8 cellular contexts compared by ENCODE assay signal in the genomic region with DNA sequence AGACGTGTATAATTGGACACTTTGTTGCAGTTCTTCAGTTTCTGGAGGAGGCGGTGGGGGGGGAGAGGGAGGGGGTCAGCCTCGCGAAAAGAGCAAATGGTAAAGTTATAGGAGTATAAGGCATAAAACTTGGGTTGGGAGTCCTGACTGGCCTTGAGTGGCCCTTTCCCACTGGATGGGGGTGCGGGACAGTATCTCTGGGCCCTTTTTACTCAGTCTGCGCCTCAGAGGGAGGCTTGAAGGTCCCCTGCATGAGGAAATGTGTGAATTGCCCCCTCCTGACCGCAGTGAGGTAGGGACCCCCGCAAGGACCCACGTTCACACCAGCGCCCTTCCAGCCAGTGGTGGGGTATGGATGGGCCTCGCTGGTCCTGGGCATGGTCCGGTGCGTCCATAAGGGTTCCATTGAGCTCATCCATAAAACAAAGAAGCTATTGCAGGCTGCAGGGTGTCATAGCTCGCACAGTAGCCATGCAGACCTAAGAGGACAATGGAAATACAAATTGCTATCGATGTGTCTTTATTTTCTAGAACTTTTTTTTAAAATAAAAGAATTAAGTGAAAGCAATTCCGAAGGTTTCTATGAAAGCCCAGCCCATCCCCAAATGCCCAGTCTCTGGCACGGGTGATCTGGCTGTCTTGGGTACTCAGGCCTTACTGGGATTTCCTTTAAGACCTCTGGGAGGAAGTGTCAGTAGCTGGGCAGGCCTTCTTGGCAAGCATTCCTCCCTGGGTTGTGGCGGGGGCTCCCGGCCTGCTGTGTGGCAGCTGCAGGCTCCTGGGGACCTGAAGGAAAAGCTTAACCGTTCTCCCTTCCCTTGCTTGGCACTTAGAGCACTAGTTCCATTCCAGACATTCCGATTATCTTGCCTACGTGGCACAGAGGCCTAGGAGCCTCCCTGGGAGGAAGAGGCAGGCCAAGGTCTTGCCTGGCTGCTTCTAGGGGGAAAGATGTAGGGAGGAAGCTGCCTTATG. TPM values are rescaled to one million over a fixed set of nuclear protein-coding genes. Genes with fewer than 3 reads are reported as not detected.
DNase-seq lines count a peak whose midpoint lies in the region; ATAC-seq and TF ChIP-seq lines count a peak whose summit lies in the region.

No MANE protein-coding gene starts in this region.

- no peaks in the 10 kb centered on the region for H3K9me3 ChIP-seq in HUES64 (ENCODE audit: insufficient read depth, low read depth, low read length)
- no peaks in the 10 kb centered on the region for H3K9me3 ChIP-seq in left lung

- H3K27ac ChIP-seq in HUES64 (ENCODE audit: low read depth, low read length) (peak overlapping the region; percentile 15), dorsolateral prefrontal cortex (peak overlapping the region; percentile 48 to 93 (median 84)), left lung (peak overlapping the region; percentile 80 to 89), temporal lobe (ENCODE audit: low read depth, low read length) (peak overlapping the region; percentile 88)

- intact Hi-C loops in dorsolateral prefrontal cortex (cut with DNase I) (loop anchor here (5.0 to 10.0 kb wide), 6 partner anchors 190 to 688 kb away; no protein-coding TSS in a partner anchor), left lung (cut with DNase I) (no loop called here)

- 44% methylated on average over 22 of the region's 22 CpGs for WGBS in HUES64

- peaks cover 25% of the 10 kb centered on the region for H3K36me3 ChIP-seq in HUES64 (ENCODE audit: insufficient read depth, low read length)
- peaks cover 0 to 13% of the 10 kb centered on the region in 2 donors for H3K36me3 ChIP-seq in left lung

- H3K27me3 ChIP-seq in HUES64 (ENCODE audit: insufficient read depth, low read length), result peaks cover 9% of the 10 kb centered on the region; the same call in 1 of the 2 replicates
- H3K27me3 ChIP-seq in dorsolateral prefrontal cortex, result peaks cover 0 to 5% (median 0%) of the 10 kb centered on the region in 45 donors
- H3K27me3 ChIP-seq in left lung, result peaks cover 5 to 51% of the 10 kb centered on the region in 2 donors

- TF ChIP-seq CTCF in dorsolateral prefrontal cortex (IDR thresholded peaks at IDR 0.05 in 54 of 56, conservative IDR thresholded peaks at IDR 0.05 in 2 of 56; ENCODE audit: low read depth in 1 of 56, partially characterized antibody in 56 of 56), result peak in 3 of 56 donors; percentile 6 to 16 (median 16)
- no peak for TF ChIP-seq CTCF in left lung (IDR thresholded peaks at IDR 0.05)

- ATAC-seq in left lung (peak; percentile 30), HG03097 (IDR thresholded peaks at IDR 0.05; ENCODE audit: low FRiP score, unreplicated experiment) (no peak), GM18858 (IDR thresholded peaks at IDR 0.05; ENCODE audit: unreplicated experiment) (no peak)

- DNase-seq in dorsolateral prefrontal cortex (peak in 2 of 10 donors; percentile 43 to 50), left lung (peak in 1 of 2 donors; percentile 37), SIG-M5 treated with dmso at 0.1 percent for 504 hours (lab: John Stamatoyannopoulos, UW; ENCODE audit: unreplicated experiment) (no peak), KG1 (lab: John Stamatoyannopoulos, UW) (no peak)

- H3K9ac ChIP-seq in HUES64 (ENCODE audit: low read depth, low read length), result 0 out of 2 replicates have a peak overlapping the region, but pooled peaks have one; percentile 4

- peaks cover 16% of the 10 kb centered on the region for H3K4me1 ChIP-seq in HUES64 (ENCODE audit: insufficient read depth, low read length)
- H3K4me1 ChIP-seq in left lung, result peaks cover 0 to 5% of the 10 kb centered on the region in 2 donors

- H3K4me3 ChIP-seq in HUES64 (ENCODE audit: low read length), result peak overlapping the region; percentile 75
- H3K4me3 ChIP-seq in dorsolateral prefrontal cortex, result peak overlapping the region in 56 of 59 donors; percentile 3 to 84 (median 75)
- H3K4me3 ChIP-seq in left lung, result peak overlapping the region; percentile 55 to 58

RNA-seq across cellular contexts. Expression of a gene that starts 1.4 kb away (rescaled TPM):
- polyA plus RNA-seq in HUES64 (2013, experiment 1 of 2), result 4.3 TPM
- 6.1 TPM for polyA plus RNA-seq in HUES64 (2013, experiment 2 of 2)
- total RNA-seq in dorsolateral prefrontal cortex (10 to 100 TPM; 11.3 to 35.8 (median 19.7) TPM), left lung (10 to 100 TPM; 18.2 to 29.5 TPM), temporal lobe (17.9 TPM)

Comparison
In these comparisons a context has a peak if more than half of its experiments do, and no peak if none do; other contexts are left out.
1. H3K27ac ChIP-seq: peak in every context shown above with its lines; median percentile 88 in temporal lobe; 84 in left lung; 84 in dorsolateral prefrontal cortex; 15 in HUES64.
2. intact Hi-C loops: an anchor here in dorsolateral prefrontal cortex (5.0 to 10.0 kb wide); none called in left lung.